In the genomic region with DNA sequence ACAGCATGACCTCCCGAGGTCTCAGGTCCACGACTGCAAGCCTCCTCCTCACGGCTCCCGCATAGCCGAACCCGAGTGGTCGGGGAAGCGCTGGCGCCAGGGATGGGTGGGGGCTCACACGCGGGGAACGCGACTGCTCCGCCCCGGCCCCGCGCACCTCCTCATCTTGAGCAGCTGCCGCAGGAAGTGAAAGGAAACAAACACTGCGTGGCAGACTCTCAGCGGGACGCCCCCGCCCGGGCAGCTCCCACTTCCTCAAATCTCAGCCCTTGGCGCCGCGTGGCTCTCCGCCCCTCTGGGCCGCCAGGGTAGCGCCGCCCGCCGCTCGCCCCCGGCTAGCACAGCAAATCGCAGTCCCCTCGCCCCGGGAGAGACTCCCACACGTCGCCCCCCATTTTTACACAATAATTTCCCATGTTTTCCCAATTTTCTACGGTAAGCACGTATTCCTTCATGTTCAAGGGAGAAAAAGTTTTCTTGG, we compare ENCODE assay signal across 8 cellular contexts. TPM values are rescaled to one million over a fixed set of nuclear protein-coding genes. Genes with fewer than 3 reads are reported as not detected.
DNase-seq lines count a peak whose midpoint lies in the region; ATAC-seq and TF ChIP-seq lines count a peak whose summit lies in the region.

A gene with protein sequence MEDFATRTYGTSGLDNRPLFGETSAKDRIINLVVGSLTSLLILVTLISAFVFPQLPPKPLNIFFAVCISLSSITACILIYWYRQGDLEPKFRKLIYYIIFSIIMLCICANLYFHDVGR (minus strand): TSS at position 188 of the 481 bp plus-strand sequence. CDS start 229 bp downstream, outside the sequence.

- H3K4me3 ChIP-seq in Peyer's patch = peak within 1 kb of the TSS; percentile 75 to 98 (median 82)

- POLR2A ChIA-PET in CD4-positive, alpha-beta T cell (lab: Charles Lee) = interaction anchor here (0.9 to 13.2 kb wide), 23 partner anchors 8 to 715 kb away, joined by 3 to 357 read pairs (median 9); a partner anchor contains a TSS

- TF ChIP-seq CTCF in CD4-positive, alpha-beta T cell (IDR thresholded peaks at IDR 0.05) = peak; percentile 31
- TF ChIP-seq CTCF in Peyer's patch (IDR thresholded peaks at IDR 0.05) = peak in 4 of 6 experiments; percentile 1 to 17 (median 8)

- peaks cover 37% of the 10 kb centered on the region for H3K36me3 Mint-ChIP-seq in CD4-positive, alpha-beta T cell (ENCODE audit: low read depth)
- H3K36me3 Mint-ChIP-seq in natural killer cell treated with Interleukin-12 subunit alpha and Interleukin-12 subunit beta and Interleukin-15 and Interleukin-18, amount 100 ng/mL, for 72 hours = no peaks in the 10 kb centered on the region

- ATAC-seq in CD4-positive, alpha-beta T cell (ENCODE audit: poor library complexity) = peak; percentile 65
- ATAC-seq in GM19351 (IDR thresholded peaks at IDR 0.05; ENCODE audit: unreplicated experiment) (peak; percentile 46), HG03469 (IDR thresholded peaks at IDR 0.05; ENCODE audit: unreplicated experiment) (peak; percentile 31)
- peak; percentile 87 to 89 for ATAC-seq in natural killer cell treated with Interleukin-12 subunit alpha and Interleukin-12 subunit beta and Interleukin-15 and Interleukin-18, amount 100 ng/mL, for 72 hours
- peak; percentile 53 for ATAC-seq in stimulated activated naive CD8-positive, alpha-beta T cell treated with anti-CD3 and anti-CD28 coated beads, Interleukin-15, Interleukin-2, amounts not matched to agents 100 U/mL and 50 U/mL, for 24 hours

- H3K36me3 ChIP-seq in Peyer's patch = no peaks in the 10 kb centered on the region

- no peaks in the 10 kb centered on the region for H3K27me3 ChIP-seq in CD4-positive, alpha-beta T cell (ENCODE audit: control insufficient read depth, insufficient read depth, low read length)
- H3K27me3 ChIP-seq in Peyer's patch = no peaks in the 10 kb centered on the region

- peak in 1 of 2 donors; percentile 67 for TF ChIP-seq POLR2A in Peyer's patch (IDR thresholded peaks at IDR 0.05)

- no peaks in the 10 kb centered on the region for H3K9me3 ChIP-seq in CD4-positive, alpha-beta T cell (ENCODE audit: control insufficient read depth, low read length)
- no peaks in the 10 kb centered on the region for H3K9me3 ChIP-seq in Peyer's patch

- peak within 1 kb of the TSS; percentile 100 for H3K4me3 Mint-ChIP-seq in CD4-positive, alpha-beta T cell
- peak within 1 kb of the TSS; percentile 93 for H3K4me3 Mint-ChIP-seq in natural killer cell treated with Interleukin-12 subunit alpha and Interleukin-12 subunit beta and Interleukin-15 and Interleukin-18, amount 100 ng/mL, for 72 hours

- peak within 1 kb of the TSS; percentile 97 for H3K27ac ChIP-seq in CD4-positive, alpha-beta T cell (ENCODE audit: low read depth, low read length)
- H3K27ac ChIP-seq in Peyer's patch = peak within 1 kb of the TSS; percentile 73 to 96 (median 85)

- H3K27ac Mint-ChIP-seq in CD4-positive, alpha-beta T cell = peak within 1 kb of the TSS; percentile 92
- H3K27ac Mint-ChIP-seq in natural killer cell treated with Interleukin-12 subunit alpha and Interleukin-12 subunit beta and Interleukin-15 and Interleukin-18, amount 100 ng/mL, for 72 hours = peak within 1 kb of the TSS; percentile 88 to 97

- no peaks in the 10 kb centered on the region for H3K27me3 Mint-ChIP-seq in CD4-positive, alpha-beta T cell
- H3K27me3 Mint-ChIP-seq in natural killer cell treated with Interleukin-12 subunit alpha and Interleukin-12 subunit beta and Interleukin-15 and Interleukin-18, amount 100 ng/mL, for 72 hours = peaks cover 0 to 5% of the 10 kb centered on the region in 2 donors

- peaks cover 47% of the 10 kb centered on the region for H3K4me1 Mint-ChIP-seq in CD4-positive, alpha-beta T cell (ENCODE audit: low read depth)
- H3K4me1 Mint-ChIP-seq in natural killer cell treated with Interleukin-12 subunit alpha and Interleukin-12 subunit beta and Interleukin-15 and Interleukin-18, amount 100 ng/mL, for 72 hours (ENCODE audit: low read depth in 2 of 2) = peaks cover 39 to 40% of the 10 kb centered on the region in 2 donors

- peak; percentile 71 to 85 (median 79) for DNase-seq in CD4-positive, alpha-beta T cell
- DNase-seq in Peyer's patch (peak; percentile 80 to 95 (median 90)), activated T-helper 1 cell treated with Interleukin-2 at 50 U/mL for 16 hours (ENCODE audit: low read depth) (peak; percentile 78), fibroblast of gingiva (ENCODE audit: low read depth) (peak; percentile 69)
- peak; percentile 89 for DNase-seq in natural killer cell treated with Interleukin-12 subunit alpha and Interleukin-12 subunit beta and Interleukin-15 and Interleukin-18, amount 100 ng/mL, for 72 hours (ENCODE audit: low spot score)
- DNase-seq in stimulated activated naive CD8-positive, alpha-beta T cell treated with anti-CD3 and anti-CD28 coated beads, Interleukin-15, Interleukin-2, amounts not matched to agents 100 U/mL and 50 U/mL, for 24 hours = peak; percentile 85

- intact Hi-C loops in CD4-positive, alpha-beta T cell (cut with DNase I, micrococcal nuclease) = loop anchor here (1.0 to 10.0 kb wide), 8 partner anchors 27 to 658 kb away; a partner anchor contains a TSS

- H3K4me1 ChIP-seq in Peyer's patch = peaks cover 0 to 31% (median 3%) of the 10 kb centered on the region in 4 donors

- no peaks in the 10 kb centered on the region for H3K9me3 Mint-ChIP-seq in CD4-positive, alpha-beta T cell
- H3K9me3 Mint-ChIP-seq in natural killer cell treated with Interleukin-12 subunit alpha and Interleukin-12 subunit beta and Interleukin-15 and Interleukin-18, amount 100 ng/mL, for 72 hours = no peaks in the 10 kb centered on the region

- CTCF ChIA-PET in CD4-positive, alpha-beta T cell (lab: Charles Lee) = interaction anchor here (0.6 to 2.9 kb wide), 14 partner anchors 9 to 160 kb away, joined by 3 to 12 read pairs (median 6); a partner anchor contains a TSS

RNA-seq across cellular contexts. Expression of the gene that starts here (rescaled TPM):
- 100 to 1,000 TPM; 158 to 161 TPM for total RNA-seq in CD4-positive, alpha-beta T cell
- total RNA-seq in Peyer's patch = 10 to 100 TPM; 29.0 to 88.3 (median 43.6) TPM
- total RNA-seq in natural killer cell treated with Interleukin-12 subunit alpha and Interleukin-12 subunit beta and Interleukin-15 and Interleukin-18, amount 100 ng/mL, for 72 hours = 10 to 100 TPM; 45.8 to 58.3 TPM

Comparison
In these comparisons a context has a peak if more than half of its experiments do, and no peak if none do; other contexts are left out.
1. Peak in every context shown above with its lines: DNase-seq, ATAC-seq, H3K4me3 ChIP-seq and H3K27ac ChIP-seq.
2. ATAC-seq: peak in every context shown above with its lines; median percentile 88 in natural killer cell treated with Interleukin-12 subunit alpha and Interleukin-12 subunit beta and Interleukin-15 and Interleukin-18, amount 100 ng/mL, for 72 hours; 65 in CD4-positive, alpha-beta T cell; 53 in stimulated activated naive CD8-positive, alpha-beta T cell treated with anti-CD3 and anti-CD28 coated beads, Interleukin-15, Interleukin-2, amounts not matched to agents 100 U/mL and 50 U/mL, for 24 hours; 46 in GM19351; 31 in HG03469.